Comparison of ENCODE assay signal across 7 cellular contexts in the genomic region with DNA sequence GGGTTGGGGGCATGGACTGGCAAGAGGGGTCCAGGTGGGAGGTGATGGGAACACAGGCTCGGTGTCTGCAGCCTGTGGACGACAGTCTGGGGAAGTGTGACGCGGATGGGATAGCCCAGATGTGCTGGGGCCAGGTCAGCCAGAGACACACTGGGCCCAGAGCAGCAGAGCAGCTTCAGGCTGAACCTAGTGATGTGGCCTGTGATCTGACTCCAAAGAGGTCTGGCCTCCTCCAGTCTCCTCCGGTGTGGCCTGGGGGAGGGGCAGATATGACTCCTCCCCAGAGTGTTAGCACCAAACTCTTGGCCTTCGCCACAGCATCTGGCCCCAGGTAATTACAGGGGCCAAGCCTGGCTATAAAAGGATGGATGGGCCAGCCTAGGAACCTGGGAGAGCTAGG. TPM values are rescaled to one million over a fixed set of nuclear protein-coding genes. Genes with fewer than 3 reads are reported as not detected.
DNase-seq lines count a peak whose midpoint lies in the region; ATAC-seq and TF ChIP-seq lines count a peak whose summit lies in the region.
"Had no signal": no experiment of that assay in that cellular context is flagged by ENCODE, and none has a peak within 500 bp of the region (broad histone marks: within the 10 kb centered on the region; RNA-seq: fewer than 3 reads in every experiment).

No MANE protein-coding gene starts in this region.

- H3K79me2 ChIP-seq in HCT116 (ENCODE audit: insufficient read depth, low read length), result no peaks in the 10 kb centered on the region

- H3K9me2 ChIP-seq in HCT116 (ENCODE audit: insufficient read depth), result no peaks in the 10 kb centered on the region

- H3K4me1 Mint-ChIP-seq in stimulated activated effector memory CD8-positive, alpha-beta T cell treated with anti-CD3 and anti-CD28 coated beads, Interleukin-12 subunit alpha, Interleukin-12 subunit beta, amount 100 ng/mL, for 72 hours, result peaks cover 8% of the 10 kb centered on the region

- RAD21 ChIA-PET in HCT116 (lab: Charles Lee; ENCODE audit: low non-redundant PET in 1 of 2, low total read pairs in 2 of 2, uncharacterized antibody in 2 of 2, unreplicated experiment in 2 of 2), result interaction anchor here (0.8 to 2.0 kb wide), 4 partner anchors 69 to 81 kb away, joined by 3 to 35 read pairs (median 14); partner anchors contain the start of gene KRTCAP2 (in 1 of the 2)

- DNase-seq in HCT116 (ENCODE audit: low read depth, low spot score) (no peak), islet precursor cell (peak; percentile 66), colonic mucosa (no peak), anterior cingulate cortex (lab: John Stamatoyannopoulos, UW) (no peak)
- no peak for DNase-seq in stimulated activated effector memory CD8-positive, alpha-beta T cell treated with anti-CD3 and anti-CD28 coated beads, Interleukin-12 subunit alpha, Interleukin-12 subunit beta, amount 100 ng/mL, for 72 hours (ENCODE audit: low spot score in 2 of 2)

- H3K27ac Mint-ChIP-seq in stimulated activated effector memory CD8-positive, alpha-beta T cell treated with anti-CD3 and anti-CD28 coated beads, Interleukin-12 subunit alpha, Interleukin-12 subunit beta, amount 100 ng/mL, for 72 hours, result no peak overlapping the region
- H3K27ac Mint-ChIP-seq: T-cell had no signal

- CTCF ChIA-PET in HCT116 (lab: Charles Lee), result interaction anchor here (0.6 to 5.9 kb wide), 15 partner anchors 16 to 135 kb away, joined by 3 to 163 read pairs (median 6); partner anchors contain the start of genes EFNA1, KRTCAP2 and TRIM46

- no peaks in the 10 kb centered on the region for H3K36me3 ChIP-seq in HCT116 (ENCODE audit: control insufficient read depth in 1 of 2, insufficient read depth in 2 of 2, low read length in 2 of 2)
- H3K36me3 ChIP-seq in colonic mucosa, result no peaks in the 10 kb centered on the region
- H3K36me3 ChIP-seq: Peyer's patch had no signal

- H3K4me1 ChIP-seq in HCT116 (ENCODE audit: control insufficient read depth in 1 of 2, insufficient read depth in 2 of 2, low read length in 2 of 2) (peaks cover 12 to 29% of the 10 kb centered on the region in 2 experiments; a peak in 3 of 4 replicates), colonic mucosa (peaks cover 6% of the 10 kb centered on the region)

- ATAC-seq in HCT116, result no peak
- peak; percentile 29 for ATAC-seq in stimulated activated effector memory CD8-positive, alpha-beta T cell treated with anti-CD3 and anti-CD28 coated beads, Interleukin-12 subunit alpha, Interleukin-12 subunit beta, amount 100 ng/mL, for 72 hours

- H3K9me3 ChIP-seq in HCT116 (ENCODE audit: control insufficient read depth in 1 of 2, insufficient read depth in 1 of 2, low read depth in 1 of 2, low read length in 2 of 2) (no peaks in the 10 kb centered on the region), colonic mucosa (no peaks in the 10 kb centered on the region)
- H3K9me3 ChIP-seq: Peyer's patch had no signal

- no TSS peak for BruUV-seq in HCT116 (replicated peaks; lab: Mats Ljungman, UMichigan)

- POLR2A ChIA-PET in HCT116 (lab: Charles Lee), result interaction anchor here (0.7 to 1.5 kb wide), 5 partner anchors 31 to 81 kb away, joined by 3 to 9 read pairs (median 4); partner anchors contain the start of genes DPM3 and KRTCAP2

- no peaks in the 10 kb centered on the region for H4K20me1 ChIP-seq in HCT116 (ENCODE audit: insufficient read depth)

- TF ChIP-seq POLR2A in HCT116 (IDR thresholded peaks at IDR 0.05; ENCODE audit: borderline replicate concordance, extremely low read depth, insufficient read depth, insufficient read length), result peak; percentile 6

- intact Hi-C loops in HCT116 (cut with micrococcal nuclease) (loop anchor here (10.0 kb wide), 1 partner anchor 503 kb away; no protein-coding TSS in a partner anchor), colonic mucosa (cut with DNase I) (no loop called here)

- H3K27me3 ChIP-seq in HCT116 (ENCODE audit: insufficient read depth, low read length), result no peaks in the 10 kb centered on the region
- H3K27me3 ChIP-seq in colonic mucosa, result no peaks in the 10 kb centered on the region
- H3K27me3 ChIP-seq: Peyer's patch had no signal

- H3K4me3 ChIP-seq in HCT116 (replicated peaks in 1 of 2; ENCODE audit: low read depth in 1 of 2, low read length in 2 of 2) (no peak overlapping the region; a peak in 1 of 4 replicates), colonic mucosa (no peak overlapping the region)
- H3K4me3 ChIP-seq: Peyer's patch had no signal

- no peak overlapping the region; the same call in 1 of the 2 replicates for H3K4me2 ChIP-seq in HCT116 (ENCODE audit: low read length)

- no peaks in the 10 kb centered on the region for H3K36me3 Mint-ChIP-seq in stimulated activated effector memory CD8-positive, alpha-beta T cell treated with anti-CD3 and anti-CD28 coated beads, Interleukin-12 subunit alpha, Interleukin-12 subunit beta, amount 100 ng/mL, for 72 hours
- H3K36me3 Mint-ChIP-seq: T-cell had no signal

- no peak for TF ChIP-seq CTCF in HCT116 (IDR thresholded peaks at IDR 0.05 in 2 of 3, conservative IDR thresholded peaks at IDR 0.05 in 1 of 3; ENCODE audit: borderline replicate concordance in 1 of 3, insufficient read depth in 1 of 3, low read depth in 2 of 3, low read length in 2 of 3)
- TF ChIP-seq CTCF in colonic mucosa (IDR thresholded peaks at IDR 0.05), result no peak

- H3K9ac ChIP-seq in HCT116 (ENCODE audit: low read length) (no peak overlapping the region), colonic mucosa (ENCODE audit: low read depth in 2 of 2, low read length in 2 of 2) (no peak overlapping the region)

- H3K4me3 Mint-ChIP-seq in stimulated activated effector memory CD8-positive, alpha-beta T cell treated with anti-CD3 and anti-CD28 coated beads, Interleukin-12 subunit alpha, Interleukin-12 subunit beta, amount 100 ng/mL, for 72 hours, result no peak overlapping the region
- H3K4me3 Mint-ChIP-seq: T-cell had no signal

- no peak overlapping the region for H3K27ac ChIP-seq in HCT116 (ENCODE audit: low read depth, low read length)
- no peak overlapping the region for H3K27ac ChIP-seq in colonic mucosa
- H3K27ac ChIP-seq: Peyer's patch had no signal

- no peak overlapping the region for H2AFZ ChIP-seq in HCT116 (ENCODE audit: low read depth, low read length, poor library complexity, severe bottlenecking)

- no peak for TF ChIP-seq RAD21 in HCT116 (IDR thresholded peaks at IDR 0.05; ENCODE audit: low read depth)

- no peaks in the 10 kb centered on the region for H3K9me3 Mint-ChIP-seq in stimulated activated effector memory CD8-positive, alpha-beta T cell treated with anti-CD3 and anti-CD28 coated beads, Interleukin-12 subunit alpha, Interleukin-12 subunit beta, amount 100 ng/mL, for 72 hours
- H3K9me3 Mint-ChIP-seq: T-cell had no signal

TF ChIP-seq in HCT116, 20 proteins besides CTCF, POLR2A, EP300 and RAD21:
- TF ChIP-seq CBX3 (IDR thresholded peaks at IDR 0.05; ENCODE audit: low read depth) (no peak), SRF (IDR thresholded peaks at IDR 0.05; ENCODE audit: low read depth) (no peak), JUND (IDR thresholded peaks at IDR 0.05) (no peak), ELF1 (IDR thresholded peaks at IDR 0.05; ENCODE audit: borderline replicate concordance, low read depth) (no peak), SIN3A (IDR thresholded peaks at IDR 0.05; ENCODE audit: low read depth) (no peak), SP1 (IDR thresholded peaks at IDR 0.05; ENCODE audit: low read depth) (no peak), MAX (IDR thresholded peaks at IDR 0.05) (no peak), EGR1 (IDR thresholded peaks at IDR 0.05; ENCODE audit: low read depth) (no peak), ATF3 (IDR thresholded peaks at IDR 0.05) (no peak), ZNF274 (IDR thresholded peaks at IDR 0.05; ENCODE audit: low read depth, low read length) (no peak), FOSL1 (IDR thresholded peaks at IDR 0.05; ENCODE audit: low read depth) (no peak), TCF7L2 (IDR thresholded peaks at IDR 0.05; ENCODE audit: borderline replicate concordance, extremely low read depth, insufficient read depth, insufficient read length) (no peak), POLR2AphosphoS5 (IDR thresholded peaks at IDR 0.05; ENCODE audit: low read depth, low read length) (no peak)

RNA-seq across cellular contexts. Expression of gene EFNA3, which starts 13.5 kb away (rescaled TPM):
- total RNA-seq in HCT116 (2021; ENCODE audit: unreplicated experiment) (20.4 TPM), colonic mucosa (10 to 100 TPM; 12.7 to 21.4 TPM)
- polyA plus RNA-seq in HCT116 (2012), result 29.2 and 31.1 TPM in 2 replicates

RNA-seq across cellular contexts. Expression of gene EFNA4, which starts 28.6 kb away (rescaled TPM):
- 9.8 TPM for total RNA-seq in HCT116 (2021; ENCODE audit: unreplicated experiment)
- polyA plus RNA-seq in HCT116 (2012), result 9.0 and 10.9 TPM in 2 replicates
- 10 to 100 TPM; 26.1 to 27.2 TPM for total RNA-seq in colonic mucosa

RNA-seq across cellular contexts. Expression of gene EFNA1, which starts 35.5 kb away (rescaled TPM):
- total RNA-seq in HCT116 (2021; ENCODE audit: unreplicated experiment), result 19.7 TPM
- 31.3 and 39.6 TPM in 2 replicates for polyA plus RNA-seq in HCT116 (2012)
- 100 to 1,000 TPM in 1 of 2 donors, 10 to 100 TPM in 1; 61.3 to 125 TPM for total RNA-seq in colonic mucosa

RNA-seq across cellular contexts. Expression of gene ADAM15, which starts 41.0 kb away (rescaled TPM):
- 149 TPM for total RNA-seq in HCT116 (2021; ENCODE audit: unreplicated experiment)
- 185 and 189 TPM in 2 replicates for polyA plus RNA-seq in HCT116 (2012)
- 100 to 1,000 TPM; 101 to 228 TPM for total RNA-seq in colonic mucosa

RNA-seq across cellular contexts. Expression of gene SLC50A1, which starts 43.5 kb away (rescaled TPM):
- total RNA-seq in HCT116 (2021; ENCODE audit: unreplicated experiment) (49.9 TPM), colonic mucosa (100 to 1,000 TPM; 102 to 130 TPM)
- polyA plus RNA-seq in HCT116 (2012), result 60.4 and 63.6 TPM in 2 replicates
